In the genomic region with DNA sequence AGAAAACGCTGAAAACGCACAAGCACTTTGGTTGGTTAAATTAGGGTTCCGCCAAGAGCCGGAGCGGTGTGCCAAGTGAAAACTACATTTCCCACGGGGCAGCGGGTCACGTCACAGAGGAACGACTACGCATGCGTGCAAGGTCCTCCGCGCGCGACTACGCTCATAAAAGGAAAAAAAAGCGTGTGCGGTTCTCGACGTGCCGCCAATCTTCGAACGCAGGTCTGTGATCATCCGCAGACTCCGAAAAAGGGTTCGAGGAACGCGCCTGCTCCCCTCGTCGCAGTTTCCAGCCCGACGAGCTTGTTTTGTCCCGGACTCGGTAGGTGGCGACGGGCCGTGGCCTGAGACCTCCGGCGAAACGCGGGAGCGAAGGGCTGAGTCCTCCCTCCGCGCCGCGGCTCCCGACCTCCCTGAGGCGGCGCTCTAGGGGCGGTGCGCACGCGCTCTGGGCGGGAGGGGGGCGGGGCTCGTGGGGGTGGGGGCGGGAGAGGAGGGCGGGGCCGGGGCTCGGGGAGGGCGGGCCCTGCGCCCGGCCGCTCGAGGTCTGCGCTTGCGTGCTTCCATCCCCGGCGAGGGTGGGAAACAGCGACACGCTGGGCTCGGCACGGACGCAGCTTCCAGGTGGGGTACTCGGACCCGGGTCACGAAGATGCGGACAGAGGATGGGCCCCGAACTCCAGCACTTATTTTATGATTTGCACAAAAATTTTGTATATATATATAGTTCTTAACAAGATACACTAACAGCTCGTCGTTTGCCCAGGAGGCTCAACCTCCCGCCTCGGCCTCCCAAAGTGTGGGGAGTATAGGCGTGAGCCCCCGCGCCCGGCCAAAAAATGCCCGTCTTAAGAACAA, we compare ENCODE assay signal across 1 cellular context.
TF ChIP-seq lines count a peak whose summit lies in the region.

Gene SGF29, plus strand, starts transcription at position 145 of the 858 bp plus-strand sequence. CDS start 27,150 bp downstream, outside the sequence.

TF ChIP-seq in HepG2, 621 proteins besides CTCF, POLR2A, EP300 and RAD21 (continued from another document and continues in another):
- TF ChIP-seq, protein P1, sequence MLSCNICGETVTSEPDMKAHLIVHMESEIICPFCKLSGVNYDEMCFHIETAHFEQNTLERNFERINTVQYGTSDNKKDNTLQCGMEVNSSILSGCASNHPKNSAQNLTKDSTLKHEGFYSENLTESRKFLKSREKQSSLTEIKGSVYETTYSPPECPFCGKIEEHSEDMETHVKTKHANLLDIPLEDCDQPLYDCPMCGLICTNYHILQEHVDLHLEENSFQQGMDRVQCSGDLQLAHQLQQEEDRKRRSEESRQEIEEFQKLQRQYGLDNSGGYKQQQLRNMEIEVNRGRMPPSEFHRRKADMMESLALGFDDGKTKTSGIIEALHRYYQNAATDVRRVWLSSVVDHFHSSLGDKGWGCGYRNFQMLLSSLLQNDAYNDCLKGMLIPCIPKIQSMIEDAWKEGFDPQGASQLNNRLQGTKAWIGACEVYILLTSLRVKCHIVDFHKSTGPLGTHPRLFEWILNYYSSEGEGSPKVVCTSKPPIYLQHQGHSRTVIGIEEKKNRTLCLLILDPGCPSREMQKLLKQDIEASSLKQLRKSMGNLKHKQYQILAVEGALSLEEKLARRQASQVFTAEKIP (CRISPR knock-in tag; IDR thresholded peaks at IDR 0.05; ENCODE audit: borderline replicate concordance), result no peak
- TF ChIP-seq ZNF761 (CRISPR knock-in tag; conservative IDR thresholded peaks at IDR 0.05) (peak; percentile 90), TEAD3 (CRISPR knock-in tag; optimal IDR thresholded peaks at IDR 0.05; ENCODE audit: borderline replicate concordance) (peak; percentile 71), KLF16 (CRISPR knock-in tag; IDR thresholded peaks at IDR 0.05) (peak; percentile 86 to 97; a peak in 3 of 4 replicates), ZNF574 (CRISPR knock-in tag; IDR thresholded peaks at IDR 0.05) (peak; percentile 98), TCF7L2 (IDR thresholded peaks at IDR 0.05; ENCODE audit: low read depth, low read length) (no peak), FIP1L1 (IDR thresholded peaks at IDR 0.05; ENCODE audit: borderline replicate concordance, insufficient read depth, low read depth, low read length) (no peak), ARID2 (CRISPR knock-in tag; IDR thresholded peaks at IDR 0.05; ENCODE audit: borderline replicate concordance) (no peak), ZNF530 (CRISPR knock-in tag; IDR thresholded peaks at IDR 0.05; ENCODE audit: low read depth) (no peak; the same call in none of the 2 replicates), HNRNPK (IDR thresholded peaks at IDR 0.05; ENCODE audit: low read depth, low read length, poor library complexity, severe bottlenecking) (peak; percentile 69), ZNF326 (CRISPR knock-in tag; IDR thresholded peaks at IDR 0.05; ENCODE audit: borderline replicate concordance) (no peak), HNRNPUL1 (IDR thresholded peaks at IDR 0.05; ENCODE audit: low read depth, low read length) (no peak), THAP7 (CRISPR knock-in tag; IDR thresholded peaks at IDR 0.05) (no peak), YEATS4 (CRISPR knock-in tag; IDR thresholded peaks at IDR 0.05; ENCODE audit: borderline replicate concordance) (peak; percentile 97), MYNN (CRISPR knock-in tag; IDR thresholded peaks at IDR 0.05; ENCODE audit: low read depth) (no peak), ZNF841 (CRISPR knock-in tag; IDR thresholded peaks at IDR 0.05; ENCODE audit: borderline replicate concordance) (no peak), FOXP4 (CRISPR knock-in tag; IDR thresholded peaks at IDR 0.05) (peak; percentile 34; the same call in 1 of the 2 replicates), NKX3-1 (CRISPR knock-in tag; IDR thresholded peaks at IDR 0.05) (no peak), RBAK (CRISPR knock-in tag; IDR thresholded peaks at IDR 0.05) (peak; percentile 51; the same call in 1 of the 2 replicates), GATAD1 (CRISPR knock-in tag; IDR thresholded peaks at IDR 0.05) (peak; percentile 85), CBX1 (IDR thresholded peaks at IDR 0.05; ENCODE audit: low read depth) (peak; percentile 97), TAF1 (CRISPR knock-in tag; IDR thresholded peaks at IDR 0.05) (peak; percentile 96), U2AF2 (IDR thresholded peaks at IDR 0.05; ENCODE audit: low read depth, low read length) (no peak), CREM (IDR thresholded peaks at IDR 0.05) (peak; percentile 97), CREM (CRISPR knock-in tag; IDR thresholded peaks at IDR 0.05) (peak; percentile 34; the same call in 1 of the 2 replicates), POLR2AphosphoS5 (IDR thresholded peaks at IDR 0.05; ENCODE audit: low read depth, low read length) (peak; percentile 99), ZNF264 (CRISPR knock-in tag; IDR thresholded peaks at IDR 0.05) (0 out of 2 replicates have a peak, but pooled peaks have one; percentile 72), ZFP62 (CRISPR knock-in tag; IDR thresholded peaks at IDR 0.05) (no peak), RXRA (CRISPR knock-in tag; IDR thresholded peaks at IDR 0.05) (peak; percentile 84), ZSCAN29 (CRISPR knock-in tag; conservative IDR thresholded peaks at IDR 0.05) (peak; percentile 81; the same call in 1 of the 2 replicates), POGZ (CRISPR knock-in tag; IDR thresholded peaks at IDR 0.05) (peak; percentile 53; the same call in 1 of the 2 replicates), RBM22 (optimal IDR thresholded peaks at IDR 0.05; ENCODE audit: low read length) (no peak), NR3C1 (CRISPR knock-in tag; IDR thresholded peaks at IDR 0.05) (no peak), NR2F6 (IDR thresholded peaks at IDR 0.05) (no peak), NR2F6 (CRISPR knock-in tag; IDR thresholded peaks at IDR 0.05) (peak; percentile 56), HNF4A (CRISPR knock-in tag; IDR thresholded peaks at IDR 0.05) (no peak; the same call in 1 of the 2 replicates), ZNF337 (CRISPR knock-in tag; IDR thresholded peaks at IDR 0.05; ENCODE audit: borderline replicate concordance, low read depth) (no peak; the same call in 1 of the 2 replicates), ZNF83 (CRISPR knock-in tag; IDR thresholded peaks at IDR 0.05; ENCODE audit: borderline replicate concordance) (peak; percentile 95; the same call in 1 of the 2 replicates)
- TF ChIP-seq, protein P2, sequence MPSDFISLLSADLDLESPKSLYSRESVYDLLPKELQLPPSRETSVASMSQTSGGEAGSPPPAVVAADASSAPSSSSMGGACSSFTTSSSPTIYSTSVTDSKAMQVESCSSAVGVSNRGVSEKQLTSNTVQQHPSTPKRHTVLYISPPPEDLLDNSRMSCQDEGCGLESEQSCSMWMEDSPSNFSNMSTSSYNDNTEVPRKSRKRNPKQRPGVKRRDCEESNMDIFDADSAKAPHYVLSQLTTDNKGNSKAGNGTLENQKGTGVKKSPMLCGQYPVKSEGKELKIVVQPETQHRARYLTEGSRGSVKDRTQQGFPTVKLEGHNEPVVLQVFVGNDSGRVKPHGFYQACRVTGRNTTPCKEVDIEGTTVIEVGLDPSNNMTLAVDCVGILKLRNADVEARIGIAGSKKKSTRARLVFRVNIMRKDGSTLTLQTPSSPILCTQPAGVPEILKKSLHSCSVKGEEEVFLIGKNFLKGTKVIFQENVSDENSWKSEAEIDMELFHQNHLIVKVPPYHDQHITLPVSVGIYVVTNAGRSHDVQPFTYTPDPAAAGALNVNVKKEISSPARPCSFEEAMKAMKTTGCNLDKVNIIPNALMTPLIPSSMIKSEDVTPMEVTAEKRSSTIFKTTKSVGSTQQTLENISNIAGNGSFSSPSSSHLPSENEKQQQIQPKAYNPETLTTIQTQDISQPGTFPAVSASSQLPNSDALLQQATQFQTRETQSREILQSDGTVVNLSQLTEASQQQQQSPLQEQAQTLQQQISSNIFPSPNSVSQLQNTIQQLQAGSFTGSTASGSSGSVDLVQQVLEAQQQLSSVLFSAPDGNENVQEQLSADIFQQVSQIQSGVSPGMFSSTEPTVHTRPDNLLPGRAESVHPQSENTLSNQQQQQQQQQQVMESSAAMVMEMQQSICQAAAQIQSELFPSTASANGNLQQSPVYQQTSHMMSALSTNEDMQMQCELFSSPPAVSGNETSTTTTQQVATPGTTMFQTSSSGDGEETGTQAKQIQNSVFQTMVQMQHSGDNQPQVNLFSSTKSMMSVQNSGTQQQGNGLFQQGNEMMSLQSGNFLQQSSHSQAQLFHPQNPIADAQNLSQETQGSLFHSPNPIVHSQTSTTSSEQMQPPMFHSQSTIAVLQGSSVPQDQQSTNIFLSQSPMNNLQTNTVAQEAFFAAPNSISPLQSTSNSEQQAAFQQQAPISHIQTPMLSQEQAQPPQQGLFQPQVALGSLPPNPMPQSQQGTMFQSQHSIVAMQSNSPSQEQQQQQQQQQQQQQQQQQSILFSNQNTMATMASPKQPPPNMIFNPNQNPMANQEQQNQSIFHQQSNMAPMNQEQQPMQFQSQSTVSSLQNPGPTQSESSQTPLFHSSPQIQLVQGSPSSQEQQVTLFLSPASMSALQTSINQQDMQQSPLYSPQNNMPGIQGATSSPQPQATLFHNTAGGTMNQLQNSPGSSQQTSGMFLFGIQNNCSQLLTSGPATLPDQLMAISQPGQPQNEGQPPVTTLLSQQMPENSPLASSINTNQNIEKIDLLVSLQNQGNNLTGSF (CRISPR knock-in tag; IDR thresholded peaks at IDR 0.05), result peak; percentile 85
- TF ChIP-seq, protein P3, sequence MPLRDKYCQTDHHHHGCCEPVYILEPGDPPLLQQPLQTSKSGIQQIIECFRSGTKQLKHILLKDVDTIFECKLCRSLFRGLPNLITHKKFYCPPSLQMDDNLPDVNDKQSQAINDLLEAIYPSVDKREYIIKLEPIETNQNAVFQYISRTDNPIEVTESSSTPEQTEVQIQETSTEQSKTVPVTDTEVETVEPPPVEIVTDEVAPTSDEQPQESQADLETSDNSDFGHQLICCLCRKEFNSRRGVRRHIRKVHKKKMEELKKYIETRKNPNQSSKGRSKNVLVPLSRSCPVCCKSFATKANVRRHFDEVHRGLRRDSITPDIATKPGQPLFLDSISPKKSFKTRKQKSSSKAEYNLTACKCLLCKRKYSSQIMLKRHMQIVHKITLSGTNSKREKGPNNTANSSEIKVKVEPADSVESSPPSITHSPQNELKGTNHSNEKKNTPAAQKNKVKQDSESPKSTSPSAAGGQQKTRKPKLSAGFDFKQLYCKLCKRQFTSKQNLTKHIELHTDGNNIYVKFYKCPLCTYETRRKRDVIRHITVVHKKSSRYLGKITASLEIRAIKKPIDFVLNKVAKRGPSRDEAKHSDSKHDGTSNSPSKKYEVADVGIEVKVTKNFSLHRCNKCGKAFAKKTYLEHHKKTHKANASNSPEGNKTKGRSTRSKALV (CRISPR knock-in tag; IDR thresholded peaks at IDR 0.05), result no peak; the same call in 1 of the 2 replicates
- TF ChIP-seq, protein P4, sequence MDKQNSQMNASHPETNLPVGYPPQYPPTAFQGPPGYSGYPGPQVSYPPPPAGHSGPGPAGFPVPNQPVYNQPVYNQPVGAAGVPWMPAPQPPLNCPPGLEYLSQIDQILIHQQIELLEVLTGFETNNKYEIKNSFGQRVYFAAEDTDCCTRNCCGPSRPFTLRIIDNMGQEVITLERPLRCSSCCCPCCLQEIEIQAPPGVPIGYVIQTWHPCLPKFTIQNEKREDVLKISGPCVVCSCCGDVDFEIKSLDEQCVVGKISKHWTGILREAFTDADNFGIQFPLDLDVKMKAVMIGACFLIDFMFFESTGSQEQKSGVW (CRISPR knock-in tag; IDR thresholded peaks at IDR 0.05; ENCODE audit: borderline replicate concordance), result no peak
- TF ChIP-seq, protein P5, sequence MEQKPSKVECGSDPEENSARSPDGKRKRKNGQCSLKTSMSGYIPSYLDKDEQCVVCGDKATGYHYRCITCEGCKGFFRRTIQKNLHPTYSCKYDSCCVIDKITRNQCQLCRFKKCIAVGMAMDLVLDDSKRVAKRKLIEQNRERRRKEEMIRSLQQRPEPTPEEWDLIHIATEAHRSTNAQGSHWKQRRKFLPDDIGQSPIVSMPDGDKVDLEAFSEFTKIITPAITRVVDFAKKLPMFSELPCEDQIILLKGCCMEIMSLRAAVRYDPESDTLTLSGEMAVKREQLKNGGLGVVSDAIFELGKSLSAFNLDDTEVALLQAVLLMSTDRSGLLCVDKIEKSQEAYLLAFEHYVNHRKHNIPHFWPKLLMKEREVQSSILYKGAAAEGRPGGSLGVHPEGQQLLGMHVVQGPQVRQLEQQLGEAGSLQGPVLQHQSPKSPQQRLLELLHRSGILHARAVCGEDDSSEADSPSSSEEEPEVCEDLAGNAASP (CRISPR knock-in tag; IDR thresholded peaks at IDR 0.05; ENCODE audit: borderline replicate concordance), result peak; percentile 82
- TF ChIP-seq, protein P6, sequence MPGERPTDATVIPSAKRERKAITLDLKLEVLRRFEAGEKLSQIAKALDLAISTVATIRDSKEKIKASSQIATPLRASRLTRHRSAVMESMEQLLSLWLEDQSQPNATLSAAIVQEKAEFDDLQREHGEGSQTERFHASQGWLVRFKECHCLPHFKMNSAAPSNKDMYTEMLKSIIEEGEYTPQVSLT (CRISPR knock-in tag; IDR thresholded peaks at IDR 0.05; ENCODE audit: borderline replicate concordance, low read depth), result no peak
